Comparison of ENCODE assay signal across 1 cellular context in genomic region chr19:44924243-44924725, GRCh38.
TF ChIP-seq lines count a peak whose summit lies in the region.

No MANE protein-coding gene starts in this region.

TF ChIP-seq in A549, 52 proteins besides CTCF, POLR2A, EP300 and RAD21 (continued from another document):
- TF ChIP-seq ESRRA (IDR thresholded peaks at IDR 0.05; ENCODE audit: borderline replicate concordance, low read length) = no peak
- no peak for TF ChIP-seq REST (IDR thresholded peaks at IDR 0.05)
- TF ChIP-seq POLR2AphosphoS2 (conservative IDR thresholded peaks at IDR 0.05; ENCODE audit: low read length) = no peak
- TF ChIP-seq ZC3H11A (IDR thresholded peaks at IDR 0.05) = no peak
- TF ChIP-seq PBX3 (IDR thresholded peaks at IDR 0.05) = no peak
- TF ChIP-seq CEBPB (IDR thresholded peaks at IDR 0.05) = no peak
- TF ChIP-seq, protein P1, sequence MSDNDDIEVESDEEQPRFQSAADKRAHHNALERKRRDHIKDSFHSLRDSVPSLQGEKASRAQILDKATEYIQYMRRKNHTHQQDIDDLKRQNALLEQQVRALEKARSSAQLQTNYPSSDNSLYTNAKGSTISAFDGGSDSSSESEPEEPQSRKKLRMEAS (IDR thresholded peaks at IDR 0.05) = no peak
- TF ChIP-seq FOSL2 (IDR thresholded peaks at IDR 0.05) = no peak
- TF ChIP-seq FOSL2 (CRISPR knock-in tag; IDR thresholded peaks at IDR 0.05) = no peak
- TF ChIP-seq ZSCAN20 (CRISPR knock-in tag; IDR thresholded peaks at IDR 0.05) = no peak
- TF ChIP-seq NR3C1 (IDR thresholded peaks at IDR 0.05) = no peak
- TF ChIP-seq HES2 (IDR thresholded peaks at IDR 0.05) = no peak
- no peak for TF ChIP-seq SREBF2 (IDR thresholded peaks at IDR 0.05)
- TF ChIP-seq KDM5A (IDR thresholded peaks at IDR 0.05) = no peak
- TF ChIP-seq ZFP36 (IDR thresholded peaks at IDR 0.05; ENCODE audit: borderline replicate concordance, partially characterized antibody) = no peak
- TF ChIP-seq EHF (CRISPR knock-in tag; IDR thresholded peaks at IDR 0.05) = no peak
